Comparison of ENCODE assay signal across 11 cellular contexts in the genomic region with DNA sequence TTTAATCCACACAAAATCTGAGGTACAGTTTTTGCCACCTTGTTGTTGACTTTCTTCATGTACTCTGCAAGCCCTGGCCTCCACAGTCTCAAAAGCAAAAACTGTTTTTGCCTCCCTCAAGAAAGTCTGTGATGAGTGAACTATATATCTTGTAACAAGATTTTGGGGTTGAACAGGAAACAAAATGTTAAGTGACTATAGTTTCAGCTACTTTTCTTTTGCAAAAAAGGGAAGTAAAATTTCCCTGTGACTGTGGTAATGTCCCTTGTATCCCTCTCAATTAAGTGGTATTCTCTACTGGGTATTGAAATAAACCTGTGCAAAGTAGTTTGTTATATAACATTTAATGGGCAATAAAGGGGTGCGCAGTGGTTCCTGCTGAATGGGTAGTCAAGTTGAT. TPM values are rescaled to one million over a fixed set of nuclear protein-coding genes. Genes with fewer than 3 reads are reported as not detected.
DNase-seq lines count a peak whose midpoint lies in the region; ATAC-seq and TF ChIP-seq lines count a peak whose summit lies in the region.
"Had no signal": no experiment of that assay in that cellular context is flagged by ENCODE, and none has a peak within 500 bp of the region (broad histone marks: within the 10 kb centered on the region; RNA-seq: fewer than 3 reads in every experiment).

No MANE protein-coding gene starts in this region.

- H3K27ac Mint-ChIP-seq in CD4-positive, alpha-beta T cell: peak overlapping the region; percentile 53
- H3K27ac Mint-ChIP-seq in activated CD8-positive, alpha-beta T cell treated with anti-CD3 and anti-CD28 coated beads for 36 hours: peak overlapping the region; percentile 50

- no peaks in the 10 kb centered on the region for H3K27me3 Mint-ChIP-seq in CD4-positive, alpha-beta T cell
- no peaks in the 10 kb centered on the region for H3K27me3 Mint-ChIP-seq in activated CD8-positive, alpha-beta T cell treated with anti-CD3 and anti-CD28 coated beads for 36 hours

- no peaks in the 10 kb centered on the region for H3K9me3 Mint-ChIP-seq in CD4-positive, alpha-beta T cell
- no peaks in the 10 kb centered on the region for H3K9me3 Mint-ChIP-seq in activated CD8-positive, alpha-beta T cell treated with anti-CD3 and anti-CD28 coated beads for 36 hours

- ATAC-seq in CD4-positive, alpha-beta T cell (ENCODE audit: poor library complexity): no peak
- peak; percentile 57 for ATAC-seq in GM19463 (IDR thresholded peaks at IDR 0.05; ENCODE audit: unreplicated experiment)
- ATAC-seq in HG03342 (IDR thresholded peaks at IDR 0.05; ENCODE audit: unreplicated experiment): peak; percentile 64
- no peak for ATAC-seq in activated CD8-positive, alpha-beta T cell treated with anti-CD3 and anti-CD28 coated beads for 36 hours

- no peak overlapping the region for H3K4me3 Mint-ChIP-seq in CD4-positive, alpha-beta T cell
- no peak overlapping the region for H3K4me3 Mint-ChIP-seq in activated CD8-positive, alpha-beta T cell treated with anti-CD3 and anti-CD28 coated beads for 36 hours

- no peak for TF ChIP-seq POLR2A in sigmoid colon (IDR thresholded peaks at IDR 0.05)

- H3K36me3 Mint-ChIP-seq in CD4-positive, alpha-beta T cell (ENCODE audit: low read depth): peaks cover 11% of the 10 kb centered on the region
- peaks cover 32% of the 10 kb centered on the region for H3K36me3 Mint-ChIP-seq in activated CD8-positive, alpha-beta T cell treated with anti-CD3 and anti-CD28 coated beads for 36 hours (ENCODE audit: low read depth)

- no peaks in the 10 kb centered on the region for H3K36me3 ChIP-seq in sigmoid colon

- TF ChIP-seq EP300 in sigmoid colon (IDR thresholded peaks at IDR 0.05): no peak

- CTCF ChIA-PET in CD4-positive, alpha-beta T cell (lab: Charles Lee): no interaction called here
- CTCF ChIA-PET in activated CD8-positive, alpha-beta T cell treated with anti-CD3 and anti-CD28 coated beads for 36 hours (lab: Charles Lee): interaction anchor here (1.0 to 1.6 kb wide), 3 partner anchors 21 to 61 kb away, joined by 3 read pairs; a partner anchor contains a TSS

- H3K27me3 ChIP-seq in CD4-positive, alpha-beta T cell (ENCODE audit: control insufficient read depth, insufficient read depth, low read length): no peaks in the 10 kb centered on the region
- H3K27me3 ChIP-seq in sigmoid colon: no peaks in the 10 kb centered on the region

- H3K4me1 Mint-ChIP-seq in CD4-positive, alpha-beta T cell (ENCODE audit: low read depth): peaks cover 87% of the 10 kb centered on the region
- H3K4me1 Mint-ChIP-seq in activated CD8-positive, alpha-beta T cell treated with anti-CD3 and anti-CD28 coated beads for 36 hours (ENCODE audit: low read depth): peaks cover 71% of the 10 kb centered on the region

- H3K9me3 ChIP-seq in CD4-positive, alpha-beta T cell (ENCODE audit: control insufficient read depth, low read length): no peaks in the 10 kb centered on the region
- H3K9me3 ChIP-seq in sigmoid colon: no peaks in the 10 kb centered on the region

- POLR2A ChIA-PET in CD4-positive, alpha-beta T cell (lab: Charles Lee): no interaction called here
- POLR2A ChIA-PET in activated CD8-positive, alpha-beta T cell treated with anti-CD3 and anti-CD28 coated beads for 36 hours (lab: Charles Lee): no interaction called here

- TF ChIP-seq CTCF in CD4-positive, alpha-beta T cell (IDR thresholded peaks at IDR 0.05): no peak
- no peak for TF ChIP-seq CTCF in activated CD8-positive, alpha-beta T cell treated with anti-CD3 and anti-CD28 coated beads for 36 hours (IDR thresholded peaks at IDR 0.05)
- TF ChIP-seq CTCF in sigmoid colon (IDR thresholded peaks at IDR 0.05): no peak

- H3K4me1 ChIP-seq in sigmoid colon: peaks cover 0 to 50% (median 29%) of the 10 kb centered on the region in 4 donors

- no peak overlapping the region for H3K4me3 ChIP-seq in sigmoid colon

- 91 to 98% methylated on average over 1 of the region's 1 CpG for WGBS in sigmoid colon, 2 donors

- intact Hi-C loops in CD4-positive, alpha-beta T cell (cut with DNase I, micrococcal nuclease): no loop called here
- intact Hi-C loops in activated CD8-positive, alpha-beta T cell treated with anti-CD3 and anti-CD28 coated beads for 36 hours (cut with micrococcal nuclease): no loop called here
- intact Hi-C loops in sigmoid colon (cut with DNase I): no loop called here

- no peak overlapping the region for H3K27ac ChIP-seq in CD4-positive, alpha-beta T cell (ENCODE audit: low read depth, low read length)
- H3K27ac ChIP-seq in sigmoid colon: no peak overlapping the region

- DNase-seq in CD4-positive, alpha-beta T cell: no peak
- no peak for DNase-seq in activated CD8-positive, alpha-beta T cell treated with anti-CD3 and anti-CD28 coated beads for 36 hours
- DNase-seq in SHP77 (lab: John Stamatoyannopoulos, UW) (no peak), NCI-H2107 (lab: John Stamatoyannopoulos, UW) (no peak), sigmoid colon (no peak)
- DNase-seq in stimulated activated CD4-positive, alpha-beta T cell treated with anti-CD3 and anti-CD28 coated beads, Interleukin-4, amount 100 ng/mL, for 24 hours: no peak
- DNase-seq: PC-3 had no signal

RNA-seq across cellular contexts. Expression of a gene that starts 21.3 kb away (rescaled TPM):
- total RNA-seq in CD4-positive, alpha-beta T cell: 1 to 10 TPM; 1.4 to 2.1 TPM
- total RNA-seq in activated CD8-positive, alpha-beta T cell treated with anti-CD3 and anti-CD28 coated beads for 36 hours: not detected
- total RNA-seq in sigmoid colon: not detected
- polyA plus RNA-seq in sigmoid colon: not detected
- total RNA-seq: dermis microvascular lymphatic vessel endothelial cell, mucosa of gallbladder, PC-3 had no signal

Comparison
In these comparisons a context has a peak if more than half of its experiments do, and no peak if none do; other contexts are left out.
1. ATAC-seq: peak in GM19463 (single experiment) and HG03342 (single experiment); none in CD4-positive, alpha-beta T cell (single experiment) and activated CD8-positive, alpha-beta T cell treated with anti-CD3 and anti-CD28 coated beads for 36 hours (single experiment).